In genomic region chr3:100984257-100984772, GRCh38 we compare ENCODE assay signal across 19 cellular contexts. TPM values are rescaled to one million over a fixed set of nuclear protein-coding genes. Genes with fewer than 3 reads are reported as not detected.
A peak's percentile ranks its signal among the peaks of the same experiment; 100 is the strongest.
DNase-seq lines count a peak whose midpoint lies in the region; ATAC-seq and TF ChIP-seq lines count a peak whose summit lies in the region.
"Had no signal": no experiment of that assay in that cellular context is flagged by ENCODE, and none has a peak within 500 bp of the region (broad histone marks: within the 10 kb centered on the region; RNA-seq: fewer than 3 reads in every experiment).

No MANE protein-coding gene starts in this region.

- H3K27ac ChIP-seq in HEK293 (ENCODE audit: extremely low read depth, low read depth, low read length) (no peak overlapping the region), esophagus muscularis mucosa (replicated peaks in 1 of 4) (peak overlapping the region; percentile 73 to 84 (median 78)), tibial nerve (peak overlapping the region in 3 of 4 donors; percentile 37 to 77 (median 56))
- H3K27ac ChIP-seq: BLaER1 treated with 17β-estradiol and CSF1 and Interleukin-3, amounts not matched to agents 10 nM and 100 nM; SK-N-MC had no signal

- no peak for TF ChIP-seq EP300 in esophagus muscularis mucosa (IDR thresholded peaks at IDR 0.05)
- no peak for TF ChIP-seq EP300 in tibial nerve (IDR thresholded peaks at IDR 0.05)

- peaks cover 41% of the 10 kb centered on the region for H3K4me1 Mint-ChIP-seq in osteocyte (ENCODE audit: unreplicated experiment)
- H3K4me1 Mint-ChIP-seq: CD8-positive, alpha-beta memory T cell had no signal

- TF ChIP-seq POLR2A in esophagus muscularis mucosa (IDR thresholded peaks at IDR 0.05; ENCODE audit: low read depth) (no peak), tibial nerve (IDR thresholded peaks at IDR 0.05) (no peak)

- H3K27ac Mint-ChIP-seq in osteocyte (ENCODE audit: unreplicated experiment) = peak overlapping the region; percentile 67
- H3K27ac Mint-ChIP-seq: CD8-positive, alpha-beta memory T cell had no signal

- H3K27me3 ChIP-seq in esophagus muscularis mucosa (no peaks in the 10 kb centered on the region), tibial nerve (no peaks in the 10 kb centered on the region)
- H3K27me3 ChIP-seq: BLaER1 treated with 17β-estradiol and CSF1 and Interleukin-3, amounts not matched to agents 10 nM and 100 nM had no signal

- ATAC-seq in GM18868 (IDR thresholded peaks at IDR 0.05; ENCODE audit: unreplicated experiment) = no peak
- ATAC-seq: K562 had no signal

- H3K4me3 Mint-ChIP-seq in osteocyte (ENCODE audit: unreplicated experiment) = no peak overlapping the region
- H3K4me3 Mint-ChIP-seq: CD8-positive, alpha-beta memory T cell had no signal

- intact Hi-C loops in esophagus muscularis mucosa (cut with DNase I) = no loop called here

- WGBS in esophagus muscularis mucosa = 30% methylated on average over 1 of the region's 1 CpG
- 73 to 87% methylated on average over 1 of the region's 1 CpG for WGBS in tibial nerve, 2 donors

- POLR2A ChIA-PET in HEK293 (lab: Yijun Ruan, JAX) = no interaction called here

- no peaks in the 10 kb centered on the region for H3K4me1 ChIP-seq in HEK293 (ENCODE audit: control insufficient read depth, insufficient read depth, low read length)
- H3K4me1 ChIP-seq in esophagus muscularis mucosa = peaks cover 8 to 57% (median 45%) of the 10 kb centered on the region in 4 donors
- H3K4me1 ChIP-seq in tibial nerve = peaks cover 0 to 34% (median 0%) of the 10 kb centered on the region in 4 donors
- H3K4me1 ChIP-seq: BLaER1 treated with 17β-estradiol and CSF1 and Interleukin-3, amounts not matched to agents 10 nM and 100 nM had no signal

- DNase-seq in esophagus muscularis mucosa (ENCODE audit: extremely low spot score) (no peak), osteocyte (ENCODE audit: extremely low spot score, unreplicated experiment) (no peak), tibial nerve (ENCODE audit: low spot score in 2 of 2) (no peak), EL (no peak), middle frontal gyrus (ENCODE audit: extremely low spot score, low spot score) (no peak)
- DNase-seq: CD8-positive, alpha-beta memory T cell; DMS53; H7; NCI-H1105; NCI-H1694 treated with DMSO at 0.1 percent for 48 hours; NCI-H2107; NCI-H510A treated with DMSO at 0.1 percent for 48 hours; NCI-H774; SHP77 had no signal

- TF ChIP-seq CTCF in HEK293 (tag by site-specific recombination; IDR thresholded peaks at IDR 0.05) (no peak), esophagus muscularis mucosa (IDR thresholded peaks at IDR 0.05) (no peak), osteocyte (IDR thresholded peaks at IDR 0.05) (no peak), tibial nerve (IDR thresholded peaks at IDR 0.05) (no peak)

- no peaks in the 10 kb centered on the region for H3K36me3 ChIP-seq in HEK293 (ENCODE audit: control insufficient read depth in 2 of 2, insufficient read depth in 1 of 2, low read length in 2 of 2)
- H3K36me3 ChIP-seq in esophagus muscularis mucosa = no peaks in the 10 kb centered on the region
- H3K36me3 ChIP-seq in tibial nerve = no peaks in the 10 kb centered on the region
- H3K36me3 ChIP-seq: BLaER1 treated with 17β-estradiol and CSF1 and Interleukin-3, amounts not matched to agents 10 nM and 100 nM had no signal

- no peaks in the 10 kb centered on the region for H3K27me3 Mint-ChIP-seq in osteocyte (ENCODE audit: unreplicated experiment)

- H3K9me3 ChIP-seq in HEK293 (ENCODE audit: control insufficient read depth, insufficient read depth, low read depth, low read length) (no peaks in the 10 kb centered on the region), esophagus muscularis mucosa (no peaks in the 10 kb centered on the region), tibial nerve (no peaks in the 10 kb centered on the region)
- H3K9me3 ChIP-seq: BLaER1 treated with 17β-estradiol and CSF1 and Interleukin-3, amounts not matched to agents 10 nM and 100 nM had no signal

- peaks cover 4% of the 10 kb centered on the region for H3K36me3 Mint-ChIP-seq in osteocyte (ENCODE audit: unreplicated experiment)
- H3K36me3 Mint-ChIP-seq: CD8-positive, alpha-beta memory T cell had no signal

- H3K4me3 ChIP-seq in HEK293 (ENCODE audit: low read depth, low read length) (no peak overlapping the region), esophagus muscularis mucosa (no peak overlapping the region), tibial nerve (no peak overlapping the region)
- H3K4me3 ChIP-seq: BLaER1 treated with 17β-estradiol and CSF1 and Interleukin-3, amounts not matched to agents 10 nM and 100 nM; K562; SK-N-MC had no signal

- no peaks in the 10 kb centered on the region for H3K9me3 Mint-ChIP-seq in osteocyte (ENCODE audit: unreplicated experiment)

- CTCF ChIA-PET in HEK293 (lab: Yijun Ruan, JAX) = no interaction called here

TF ChIP-seq in HEK293, 187 proteins besides CTCF, POLR2A, EP300 and RAD21:
- peak; percentile 92 for TF ChIP-seq ZNF449 (tag by site-specific recombination; IDR thresholded peaks at IDR 0.05)
- TF ChIP-seq ZNF148 (tag by site-specific recombination; IDR thresholded peaks at IDR 0.05; ENCODE audit: borderline replicate concordance) = no peak
- TF ChIP-seq ZNF621 (tag by site-specific recombination; IDR thresholded peaks at IDR 0.05) = no peak
- TF ChIP-seq ZNF530 (tag by site-specific recombination; IDR thresholded peaks at IDR 0.05; ENCODE audit: low read depth) = no peak
- TF ChIP-seq ZNF513 (tag by site-specific recombination; IDR thresholded peaks at IDR 0.05) = no peak
- no peak for TF ChIP-seq ZBTB20 (tag by site-specific recombination; IDR thresholded peaks at IDR 0.05)
- no peak for TF ChIP-seq MYNN (tag by site-specific recombination; IDR thresholded peaks at IDR 0.05; ENCODE audit: borderline replicate concordance)

RNA-seq across cellular contexts. Expression of gene ABI3BP, which starts 8.9 kb away (rescaled TPM):
- 10 to 100 TPM; 25.7 to 67.3 (median 61.5) TPM for total RNA-seq in esophagus muscularis mucosa
- total RNA-seq in osteocyte = 157 and 175 TPM in 2 replicates
- total RNA-seq in tibial nerve = 100 to 1,000 TPM in 3 of 4 donors, 10 to 100 TPM in 1; 39.6 to 189 (median 139) TPM
- total RNA-seq: CD8-positive, alpha-beta memory T cell had no signal
